ENCODE assay signal across 1 cellular context in the genomic region with DNA sequence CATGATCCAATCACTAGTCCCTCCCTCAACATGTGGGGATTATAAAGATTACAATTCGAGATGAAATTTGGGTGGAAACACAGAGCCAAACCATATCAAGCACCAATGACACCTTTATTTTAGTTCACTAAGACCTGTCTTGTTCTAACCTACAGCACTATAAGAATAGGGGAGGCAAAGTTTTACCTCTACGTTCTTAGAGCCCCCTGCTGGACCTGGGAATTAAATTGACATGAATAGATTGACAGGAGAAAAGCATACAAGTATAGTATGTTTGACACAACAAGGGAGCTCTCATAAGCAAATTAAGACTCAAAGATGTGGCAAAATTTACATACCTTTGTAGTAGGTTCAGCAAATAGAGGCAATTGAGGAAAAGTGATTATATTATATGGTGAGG.
TF ChIP-seq lines count a peak whose summit lies in the region.

No MANE protein-coding gene starts in this region.

TF ChIP-seq in SK-N-SH, 30 proteins besides CTCF, POLR2A, EP300 and RAD21 (continued from another document):
- TF ChIP-seq FOXM1 (IDR thresholded peaks at IDR 0.05; ENCODE audit: low read depth) (no peak), MXI1 (IDR thresholded peaks at IDR 0.05; ENCODE audit: low read depth, low read length) (no peak), NRF1 (IDR thresholded peaks at IDR 0.05; ENCODE audit: low read depth, low read length) (no peak), EZH2phosphoT487 (IDR thresholded peaks at IDR 0.05; ENCODE audit: borderline replicate concordance, low read depth) (no peak), GATA2 (CRISPR knock-in tag; IDR thresholded peaks at IDR 0.05) (no peak), MEF2A (IDR thresholded peaks at IDR 0.05; ENCODE audit: borderline replicate concordance, low read depth) (no peak), IRF3 (IDR thresholded peaks at IDR 0.05; ENCODE audit: low read depth, low read length) (no peak), NFIC (IDR thresholded peaks at IDR 0.05; ENCODE audit: borderline replicate concordance) (no peak), RFX5 (IDR thresholded peaks at IDR 0.05; ENCODE audit: low read length) (no peak)
- TF ChIP-seq, protein P1, sequence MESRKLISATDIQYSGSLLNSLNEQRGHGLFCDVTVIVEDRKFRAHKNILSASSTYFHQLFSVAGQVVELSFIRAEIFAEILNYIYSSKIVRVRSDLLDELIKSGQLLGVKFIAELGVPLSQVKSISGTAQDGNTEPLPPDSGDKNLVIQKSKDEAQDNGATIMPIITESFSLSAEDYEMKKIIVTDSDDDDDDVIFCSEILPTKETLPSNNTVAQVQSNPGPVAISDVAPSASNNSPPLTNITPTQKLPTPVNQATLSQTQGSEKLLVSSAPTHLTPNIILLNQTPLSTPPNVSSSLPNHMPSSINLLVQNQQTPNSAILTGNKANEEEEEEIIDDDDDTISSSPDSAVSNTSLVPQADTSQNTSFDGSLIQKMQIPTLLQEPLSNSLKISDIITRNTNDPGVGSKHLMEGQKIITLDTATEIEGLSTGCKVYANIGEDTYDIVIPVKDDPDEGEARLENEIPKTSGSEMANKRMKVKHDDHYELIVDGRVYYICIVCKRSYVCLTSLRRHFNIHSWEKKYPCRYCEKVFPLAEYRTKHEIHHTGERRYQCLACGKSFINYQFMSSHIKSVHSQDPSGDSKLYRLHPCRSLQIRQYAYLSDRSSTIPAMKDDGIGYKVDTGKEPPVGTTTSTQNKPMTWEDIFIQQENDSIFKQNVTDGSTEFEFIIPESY (IDR thresholded peaks at IDR 0.05; ENCODE audit: borderline replicate concordance, low read depth) = no peak
